8 cellular contexts compared by ENCODE assay signal in genomic region chr7:128739990-128740682, GRCh38. TPM values are rescaled to one million over a fixed set of nuclear protein-coding genes. Genes with fewer than 3 reads are reported as not detected.
A peak's percentile ranks its signal among the peaks of the same experiment; 100 is the strongest.
DNase-seq lines count a peak whose midpoint lies in the region; ATAC-seq and TF ChIP-seq lines count a peak whose summit lies in the region.

No MANE protein-coding gene starts in this region.

- TF ChIP-seq POLR2A in adrenal gland (IDR thresholded peaks at IDR 0.05) (no peak), testis (IDR thresholded peaks at IDR 0.05) (no peak)

- ATAC-seq in left lung (no peak), GM18520 (IDR thresholded peaks at IDR 0.05; ENCODE audit: unreplicated experiment) (no peak)

- intact Hi-C loops in adrenal gland (cut with DNase I) (no loop called here), left lung (cut with DNase I) (no loop called here), testis (cut with DNase I; ENCODE audit: low total_unique reads) (no loop called here)

- no peaks in the 10 kb centered on the region for H3K9me3 ChIP-seq in adrenal gland (replicated peaks in 1 of 3)
- no peaks in the 10 kb centered on the region for H3K9me3 ChIP-seq in left lung
- no peaks in the 10 kb centered on the region for H3K9me3 ChIP-seq in testis

- WGBS in adrenal gland, 4 donors: 5 to 8% (median 6%) methylated on average over 13 of the region's 13 CpGs
- WGBS in testis, 2 donors: 3 to 4% methylated on average over 13 of the region's 13 CpGs

- CTCF ChIA-PET in activated CD4-positive, alpha-beta T cell treated with anti-CD3 and anti-CD28 coated beads, Interleukin-2, amount 10 ng/mL, durations not matched to agents 7 days and 5 days (lab: Charles Lee): interaction anchor here (0.7 to 2.8 kb wide), 5 partner anchors 12 to 30 kb away, joined by 3 to 11 read pairs (median 8); no protein-coding TSS in a partner anchor

- H3K4me1 ChIP-seq in adrenal gland (replicated peaks in 1 of 2) (peaks cover 19 to 38% of the 10 kb centered on the region in 2 donors), left lung (peaks cover 22 to 59% of the 10 kb centered on the region in 2 donors), testis (peaks cover 24% of the 10 kb centered on the region)

- H3K27ac ChIP-seq in adrenal gland (peak overlapping the region; percentile 77 to 97 (median 93)), left lung (peak overlapping the region; percentile 87 to 95), testis (peak overlapping the region; percentile 89 to 94)

- H3K27ac Mint-ChIP-seq in activated CD4-positive, alpha-beta T cell treated with anti-CD3 and anti-CD28 coated beads, Interleukin-2, amount 10 ng/mL, durations not matched to agents 7 days and 5 days: peak overlapping the region; percentile 98

- H3K36me3 ChIP-seq in adrenal gland (replicated peaks in 1 of 2): no peaks in the 10 kb centered on the region
- no peaks in the 10 kb centered on the region for H3K36me3 ChIP-seq in left lung
- H3K36me3 ChIP-seq in testis (ENCODE audit: low read depth, missing control alignments): no peaks in the 10 kb centered on the region

- peak overlapping the region; percentile 95 for H3K4me3 Mint-ChIP-seq in activated CD4-positive, alpha-beta T cell treated with anti-CD3 and anti-CD28 coated beads, Interleukin-2, amount 10 ng/mL, durations not matched to agents 7 days and 5 days

- TF ChIP-seq CTCF in adrenal gland (IDR thresholded peaks at IDR 0.05) (no peak), left lung (IDR thresholded peaks at IDR 0.05) (no peak), testis (IDR thresholded peaks at IDR 0.05) (no peak)

- H3K36me3 Mint-ChIP-seq in activated CD4-positive, alpha-beta T cell treated with anti-CD3 and anti-CD28 coated beads, Interleukin-2, amount 10 ng/mL, durations not matched to agents 7 days and 5 days (ENCODE audit: low read depth): peaks cover 6% of the 10 kb centered on the region

- H3K27me3 Mint-ChIP-seq in activated CD4-positive, alpha-beta T cell treated with anti-CD3 and anti-CD28 coated beads, Interleukin-2, amount 10 ng/mL, durations not matched to agents 7 days and 5 days: no peaks in the 10 kb centered on the region

- H3K9me3 Mint-ChIP-seq in activated CD4-positive, alpha-beta T cell treated with anti-CD3 and anti-CD28 coated beads, Interleukin-2, amount 10 ng/mL, durations not matched to agents 7 days and 5 days: no peaks in the 10 kb centered on the region

- H3K4me1 Mint-ChIP-seq in activated CD4-positive, alpha-beta T cell treated with anti-CD3 and anti-CD28 coated beads, Interleukin-2, amount 10 ng/mL, durations not matched to agents 7 days and 5 days: peaks cover 45% of the 10 kb centered on the region

- POLR2A ChIA-PET in activated CD4-positive, alpha-beta T cell treated with anti-CD3 and anti-CD28 coated beads, Interleukin-2, amount 10 ng/mL, durations not matched to agents 7 days and 5 days (lab: Charles Lee): interaction anchor here (0.7 kb wide), 2 partner anchors 66 to 287 kb away, joined by 3 read pairs; no protein-coding TSS in a partner anchor

- H3K27me3 ChIP-seq in adrenal gland (no peaks in the 10 kb centered on the region), left lung (no peaks in the 10 kb centered on the region), testis (no peaks in the 10 kb centered on the region)

- no peak for DNase-seq in activated CD4-positive, alpha-beta T cell treated with anti-CD3 and anti-CD28 coated beads, Interleukin-2, amount 10 ng/mL, durations not matched to agents 7 days and 5 days
- no peak for DNase-seq in activated CD4-positive, alpha-beta T cell treated with anti-CD3 and anti-CD28 coated beads for 48 hours
- no peak for DNase-seq in adrenal gland
- DNase-seq in left lung: no peak
- DNase-seq in testis: no peak
- DNase-seq in NCI-H2081 treated with DMSO at 0.1 percent for 48 hours (lab: John Stamatoyannopoulos, UW): no peak
- no peak for DNase-seq in SKM-1 treated with dmso at 0.1 percent for 144 hours (lab: John Stamatoyannopoulos, UW; ENCODE audit: unreplicated experiment)

- peak overlapping the region in 3 of 4 donors; percentile 86 to 100 (median 92) for H3K4me3 ChIP-seq in adrenal gland
- H3K4me3 ChIP-seq in left lung: peak overlapping the region; percentile 70 to 89
- H3K4me3 ChIP-seq in testis: peak overlapping the region; percentile 96 to 98

RNA-seq across cellular contexts. Expression of gene CALU, which starts 1.0 kb away (rescaled TPM):
- 10 to 100 TPM; 29.5 to 32.1 TPM for total RNA-seq in activated CD4-positive, alpha-beta T cell treated with anti-CD3 and anti-CD28 coated beads, Interleukin-2, amount 10 ng/mL, durations not matched to agents 7 days and 5 days
- total RNA-seq in adrenal gland (100 to 1,000 TPM in 2 of 8 donors, 10 to 100 TPM in 6; 56.7 to 151 (median 86.9) TPM), left lung (100 to 1,000 TPM; 177 to 239 TPM), testis (10 to 100 TPM; 63.2 to 63.4 TPM)
- polyA plus RNA-seq in adrenal gland (100 to 1,000 TPM in 1 of 3 donors, 10 to 100 TPM in 2; 16.0 to 199 (median 27.1) TPM), testis (ENCODE audit: insufficient read depth, low read depth, low replicate concordance) (81.4 TPM)

RNA-seq across cellular contexts. Expression of gene OPN1SW, which starts 35.5 kb away (rescaled TPM):
- not detected for total RNA-seq in activated CD4-positive, alpha-beta T cell treated with anti-CD3 and anti-CD28 coated beads, Interleukin-2, amount 10 ng/mL, durations not matched to agents 7 days and 5 days
- not detected for total RNA-seq in adrenal gland
- polyA plus RNA-seq in adrenal gland: not detected
- not detected for total RNA-seq in left lung
- not detected for total RNA-seq in testis
- not detected for polyA plus RNA-seq in testis (ENCODE audit: insufficient read depth, low read depth, low replicate concordance)

RNA-seq across cellular contexts. Expression of gene CCDC136, which starts 51.6 kb away (rescaled TPM):
- total RNA-seq in activated CD4-positive, alpha-beta T cell treated with anti-CD3 and anti-CD28 coated beads, Interleukin-2, amount 10 ng/mL, durations not matched to agents 7 days and 5 days: 1 to 10 TPM; 5.1 to 6.8 TPM
- total RNA-seq in adrenal gland (1 to 10 TPM in 7 of 8 donors, under 1 TPM in 1; 0.35 to 6.2 (median 3.9) TPM), left lung (1 to 10 TPM; 2.5 to 3.2 TPM), testis (100 to 1,000 TPM; 265 to 553 TPM)
- polyA plus RNA-seq in adrenal gland (10 to 100 TPM in 1 of 3 donors, 1 to 10 TPM in 2; 4.0 to 10.9 (median 5.3) TPM), testis (ENCODE audit: insufficient read depth, low read depth, low replicate concordance) (564 TPM)

Comparison
In these comparisons a context has a peak if more than half of its experiments do, and no peak if none do; other contexts are left out.
1. RNA of gene CCDC136, which starts 51.6 kb away (total RNA-seq): 265 to 553 TPM in testis; 5.1 to 6.8 TPM in activated CD4-positive, alpha-beta T cell treated with anti-CD3 and anti-CD28 coated beads, Interleukin-2, amount 10 ng/mL, durations not matched to agents 7 days and 5 days, 0.35 to 6.2 TPM in adrenal gland and 2.5 to 3.2 TPM in left lung; every median in the first group is over 10 times any median in the second.
2. Peak in every context shown above with its lines, with median percentiles within 50 percentile points of each other: H3K27ac ChIP-seq and H3K4me3 ChIP-seq.